In the genomic region with DNA sequence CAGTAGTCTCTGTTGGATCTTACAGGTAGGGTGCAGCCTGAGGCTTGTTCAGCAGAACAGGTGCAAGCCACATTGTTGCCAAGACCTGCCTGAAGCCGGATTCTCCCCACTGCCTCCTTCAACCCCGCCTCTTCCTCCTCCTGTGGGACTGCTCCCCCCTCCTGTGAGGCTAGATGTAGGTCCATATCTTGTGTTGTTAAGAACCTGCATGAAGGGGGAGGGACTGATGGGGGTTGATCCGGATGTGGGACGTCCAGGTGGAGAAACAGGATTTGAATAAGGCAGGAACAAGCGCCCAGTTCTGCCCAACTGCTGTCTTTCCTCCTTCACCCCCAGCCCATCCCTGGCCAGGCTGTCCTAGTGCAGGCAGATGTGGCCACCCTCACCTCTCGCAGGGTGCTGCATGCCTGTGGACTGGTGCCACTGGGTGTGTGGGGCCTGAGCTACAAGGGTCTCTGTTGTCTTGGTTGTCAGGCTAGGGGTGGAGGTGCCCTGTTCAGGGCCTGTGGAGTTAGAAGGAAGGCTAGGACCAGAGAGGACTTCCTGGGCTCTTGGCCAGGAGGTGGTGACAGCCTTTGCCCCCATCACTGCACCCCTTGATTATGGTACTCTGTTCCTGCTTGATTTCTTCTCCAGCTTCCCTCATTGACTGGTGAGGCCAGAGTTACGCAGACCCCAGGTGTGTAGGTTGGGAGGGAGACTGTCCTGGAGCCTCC, we compare ENCODE assay signal across 8 cellular contexts. TPM values are rescaled to one million over a fixed set of nuclear protein-coding genes. Genes with fewer than 3 reads are reported as not detected.
DNase-seq lines count a peak whose midpoint lies in the region; ATAC-seq and TF ChIP-seq lines count a peak whose summit lies in the region.

No MANE protein-coding gene starts in this region.

- intact Hi-C loops in heart left ventricle (cut with DNase I) (loop anchor here in 1 of 10 donors (2.0 kb wide), 1 partner anchor 16 kb away; the partner anchor contains the start of gene ATG101), cardiac septum (cut with DNase I) (no loop called here), upper lobe of right lung (cut with DNase I) (no loop called here)

- peak overlapping the region in 11 of 12 donors; percentile 18 to 99 (median 97) for H3K27ac ChIP-seq in heart left ventricle
- H3K27ac ChIP-seq in upper lobe of right lung: no peak overlapping the region

- no peaks in the 10 kb centered on the region for H3K27me3 Mint-ChIP-seq in activated naive CD8-positive, alpha-beta T cell

- WGBS in heart left ventricle, 4 donors: 51 to 73% (median 67%) methylated on average over 6 to 7 of the region's 7 CpGs

- DNase-seq in heart left ventricle (peak in 3 of 5 donors; percentile 43 to 64 (median 46)), cardiac septum (ENCODE audit: low spot score) (no peak), left kidney (ENCODE audit: low read depth, low spot score) (peak; percentile 33), upper lobe of right lung (no peak), GM10266 (ENCODE audit: extremely low spot score) (no peak), NCI-H2227 treated with DMSO at 0.1 percent for 48 hours (lab: John Stamatoyannopoulos, UW) (no peak), NCI-H446 (lab: John Stamatoyannopoulos, UW) (no peak)

- H3K9me3 Mint-ChIP-seq in activated naive CD8-positive, alpha-beta T cell (ENCODE audit: low read depth): no peaks in the 10 kb centered on the region

- H3K36me3 ChIP-seq in heart left ventricle: peaks cover 7 to 43% (median 37%) of the 10 kb centered on the region in 9 donors
- H3K36me3 ChIP-seq in upper lobe of right lung: peaks cover 25% of the 10 kb centered on the region

- H3K4me3 ChIP-seq in heart left ventricle: peak overlapping the region; percentile 14 to 83 (median 74)
- H3K4me3 ChIP-seq in upper lobe of right lung: peak overlapping the region; percentile 63

- no peak overlapping the region for H3K27ac Mint-ChIP-seq in activated naive CD8-positive, alpha-beta T cell

- H3K4me3 Mint-ChIP-seq in activated naive CD8-positive, alpha-beta T cell: peak overlapping the region; percentile 96

- H3K27me3 ChIP-seq in heart left ventricle: no peaks in the 10 kb centered on the region
- H3K27me3 ChIP-seq in upper lobe of right lung: no peaks in the 10 kb centered on the region

- H3K36me3 Mint-ChIP-seq in activated naive CD8-positive, alpha-beta T cell: peaks cover 2% of the 10 kb centered on the region

- H3K9me3 ChIP-seq in heart left ventricle (no peaks in the 10 kb centered on the region), upper lobe of right lung (no peaks in the 10 kb centered on the region)

- peaks cover 36% of the 10 kb centered on the region for H3K4me1 Mint-ChIP-seq in activated naive CD8-positive, alpha-beta T cell (ENCODE audit: low read depth)

- no peak for ATAC-seq in heart left ventricle
- no peak for ATAC-seq in upper lobe of right lung

- TF ChIP-seq CTCF in heart left ventricle (IDR thresholded peaks at IDR 0.05) (no peak), upper lobe of right lung (IDR thresholded peaks at IDR 0.05) (no peak), GM10266 (IDR thresholded peaks at IDR 0.05; ENCODE audit: control insufficient read depth, insufficient read depth, low read depth, missing control alignments) (no peak)

- H3K4me1 ChIP-seq in heart left ventricle: peaks cover 4 to 77% (median 27%) of the 10 kb centered on the region in 12 donors
- H3K4me1 ChIP-seq in upper lobe of right lung: peaks cover 11% of the 10 kb centered on the region

- TF ChIP-seq POLR2A in heart left ventricle (IDR thresholded peaks at IDR 0.05): no peak

RNA-seq across cellular contexts. Expression of gene NR4A1, which starts 1.4 kb away (rescaled TPM):
- total RNA-seq in heart left ventricle (100 to 1,000 TPM in 2 of 9 donors, 10 to 100 TPM in 7; 22.0 to 140 (median 42.0) TPM), cardiac septum (76.3 TPM), upper lobe of right lung (67.0 TPM)
- polyA plus RNA-seq in heart left ventricle: 10 to 100 TPM; 59.5 to 66.3 TPM

RNA-seq across cellular contexts. Expression of gene ATG101, which starts 17.1 kb away (rescaled TPM):
- total RNA-seq in heart left ventricle: 10 to 100 TPM; 18.9 to 46.7 (median 24.1) TPM
- 100 to 1,000 TPM in 1 of 2 donors, 10 to 100 TPM in 1; 22.1 to 108 TPM for polyA plus RNA-seq in heart left ventricle
- total RNA-seq in cardiac septum: 23.2 TPM
- 37.3 TPM for total RNA-seq in upper lobe of right lung

RNA-seq across cellular contexts. Expression of gene SMIM41, which starts 26.9 kb away (rescaled TPM):
- total RNA-seq in heart left ventricle (under 1 TPM in 3 of 9 donors, not detected in 6; 0.29 to 0.52 (median 0.32) TPM), cardiac septum (not detected), upper lobe of right lung (6.1 TPM)
- polyA plus RNA-seq in heart left ventricle: under 1 TPM; 0.08 to 0.65 TPM

RNA-seq across cellular contexts. Expression of gene TAMALIN, which starts 45.9 kb away (rescaled TPM):
- 10 to 100 TPM; 12.9 to 38.0 (median 17.6) TPM for total RNA-seq in heart left ventricle
- polyA plus RNA-seq in heart left ventricle: 10 to 100 TPM; 17.8 to 26.5 TPM
- total RNA-seq in cardiac septum: 27.5 TPM
- 199 TPM for total RNA-seq in upper lobe of right lung

Comparison
In these comparisons a context has a peak if more than half of its experiments do, and no peak if none do; other contexts are left out.
1. DNase-seq: peak in heart left ventricle (3 of 5) and left kidney (single experiment); none in cardiac septum (single experiment), upper lobe of right lung (single experiment), GM10266 (single experiment), NCI-H2227 treated with DMSO at 0.1 percent for 48 hours (single experiment) and NCI-H446 (0 of 2).